1 cellular context compared by ENCODE assay signal in genomic region chr20:56411759-56412472, GRCh38.
TF ChIP-seq lines count a peak whose summit lies in the region.

Gene CASS4, plus strand, starts transcription at chr20:56412260. Its CDS starts 199 bp downstream, at chr20:56412459.

TF ChIP-seq in liver, 16 proteins besides CTCF, POLR2A, EP300 and RAD21 (continued from another document):
- TF ChIP-seq REST (IDR thresholded peaks at IDR 0.05): peak; percentile 79
TF ChIP-seq in liver: peak in this region for 13.
